ENCODE assay signal across 10 cellular contexts in genomic region chr10:70494966-70495365, GRCh38. TPM values are rescaled to one million over a fixed set of nuclear protein-coding genes. Genes with fewer than 3 reads are reported as not detected.
DNase-seq lines count a peak whose midpoint lies in the region; ATAC-seq and TF ChIP-seq lines count a peak whose summit lies in the region.
"Had no signal": no experiment of that assay in that cellular context is flagged by ENCODE, and none has a peak within 500 bp of the region (broad histone marks: within the 10 kb centered on the region; RNA-seq: fewer than 3 reads in every experiment).

No MANE protein-coding gene starts in this region.

- H3K27me3 Mint-ChIP-seq in activated naive CD4-positive, alpha-beta T cell treated with anti-CD3 and anti-CD28 coated beads, Interleukin-2, amount 10 ng/mL, durations not matched to agents 7 days and 5 days: peaks cover 40% of the 10 kb centered on the region

- peaks cover 22% of the 10 kb centered on the region for H3K4me1 Mint-ChIP-seq in activated naive CD4-positive, alpha-beta T cell treated with anti-CD3 and anti-CD28 coated beads, Interleukin-2, amount 10 ng/mL, durations not matched to agents 7 days and 5 days

- TF ChIP-seq CTCF in upper lobe of right lung (IDR thresholded peaks at IDR 0.05): no peak

- intact Hi-C loops in left colon (cut with DNase I, micrococcal nuclease): no loop called here
- intact Hi-C loops in upper lobe of right lung (cut with DNase I): no loop called here

- no peaks in the 10 kb centered on the region for H3K27me3 ChIP-seq in upper lobe of right lung

- no peaks in the 10 kb centered on the region for H3K9me3 Mint-ChIP-seq in activated naive CD4-positive, alpha-beta T cell treated with anti-CD3 and anti-CD28 coated beads, Interleukin-2, amount 10 ng/mL, durations not matched to agents 7 days and 5 days

- peak; percentile 29 for DNase-seq in activated naive CD4-positive, alpha-beta T cell treated with anti-CD3 and anti-CD28 coated beads, Interleukin-2, amount 10 ng/mL, durations not matched to agents 7 days and 5 days
- no peak for DNase-seq in activated naive CD4-positive, alpha-beta T cell treated with Interleukin-2 at 50 U/mL for 16 hours
- DNase-seq in UCSD-AML1 (lab: John Stamatoyannopoulos, UW; ENCODE audit: unreplicated experiment): peak; percentile 40
- DNase-seq in left colon: peak; percentile 49 to 53
- DNase-seq in upper lobe of right lung: no peak
- no peak for DNase-seq in GM19240 (ENCODE audit: insufficient read length, low spot score)
- DNase-seq in NCI-H524 treated with DMSO at 0.1 percent for 48 hours (lab: John Stamatoyannopoulos, UW): no peak
- no peak for DNase-seq in HCEC 1CT

- H3K36me3 Mint-ChIP-seq in activated naive CD4-positive, alpha-beta T cell treated with anti-CD3 and anti-CD28 coated beads, Interleukin-2, amount 10 ng/mL, durations not matched to agents 7 days and 5 days: no peaks in the 10 kb centered on the region

- no peak overlapping the region for H3K4me3 Mint-ChIP-seq in activated naive CD4-positive, alpha-beta T cell treated with anti-CD3 and anti-CD28 coated beads, Interleukin-2, amount 10 ng/mL, durations not matched to agents 7 days and 5 days

- peak overlapping the region; percentile 3 for H3K27ac ChIP-seq in upper lobe of right lung
- H3K27ac ChIP-seq: epithelial cell of prostate had no signal

- CTCF ChIA-PET in activated naive CD4-positive, alpha-beta T cell treated with anti-CD3 and anti-CD28 coated beads, Interleukin-2, amount 10 ng/mL, durations not matched to agents 7 days and 5 days (lab: Charles Lee): interaction anchor here (1.1 to 2.6 kb wide), 4 partner anchors 20 to 266 kb away, joined by 3 to 16 read pairs (median 4); no protein-coding TSS in a partner anchor

- H3K36me3 ChIP-seq in upper lobe of right lung: no peaks in the 10 kb centered on the region

- no peak overlapping the region for H3K27ac Mint-ChIP-seq in activated naive CD4-positive, alpha-beta T cell treated with anti-CD3 and anti-CD28 coated beads, Interleukin-2, amount 10 ng/mL, durations not matched to agents 7 days and 5 days

- no peak overlapping the region for H3K4me3 ChIP-seq in upper lobe of right lung

- ATAC-seq in left colon: peak; percentile 15
- ATAC-seq in upper lobe of right lung: peak; percentile 72

- H3K4me1 ChIP-seq in upper lobe of right lung: peaks cover 77% of the 10 kb centered on the region

- no peaks in the 10 kb centered on the region for H3K9me3 ChIP-seq in upper lobe of right lung

RNA-seq across cellular contexts. Expression of gene PALD1, which starts 16.4 kb away (rescaled TPM):
- total RNA-seq in left colon: 1 to 10 TPM; 1.3 to 3.9 TPM
- total RNA-seq in upper lobe of right lung: 27.0 TPM

RNA-seq across cellular contexts. Expression of gene NODAL, which starts 53.5 kb away (rescaled TPM):
- total RNA-seq in left colon (not detected), upper lobe of right lung (not detected)
- total RNA-seq: RPMI7951 had no signal

Comparison
In these comparisons a context has a peak if more than half of its experiments do, and no peak if none do; other contexts are left out.
1. DNase-seq: peak in activated naive CD4-positive, alpha-beta T cell treated with anti-CD3 and anti-CD28 coated beads, Interleukin-2, amount 10 ng/mL, durations not matched to agents 7 days and 5 days (single experiment), UCSD-AML1 (single experiment) and left colon (2 of 2); none in activated naive CD4-positive, alpha-beta T cell treated with Interleukin-2 at 50 U/mL for 16 hours (single experiment), upper lobe of right lung (single experiment), GM19240 (single experiment), NCI-H524 treated with DMSO at 0.1 percent for 48 hours (single experiment) and HCEC 1CT (single experiment).